2 cellular contexts compared by ENCODE assay signal in the genomic region with DNA sequence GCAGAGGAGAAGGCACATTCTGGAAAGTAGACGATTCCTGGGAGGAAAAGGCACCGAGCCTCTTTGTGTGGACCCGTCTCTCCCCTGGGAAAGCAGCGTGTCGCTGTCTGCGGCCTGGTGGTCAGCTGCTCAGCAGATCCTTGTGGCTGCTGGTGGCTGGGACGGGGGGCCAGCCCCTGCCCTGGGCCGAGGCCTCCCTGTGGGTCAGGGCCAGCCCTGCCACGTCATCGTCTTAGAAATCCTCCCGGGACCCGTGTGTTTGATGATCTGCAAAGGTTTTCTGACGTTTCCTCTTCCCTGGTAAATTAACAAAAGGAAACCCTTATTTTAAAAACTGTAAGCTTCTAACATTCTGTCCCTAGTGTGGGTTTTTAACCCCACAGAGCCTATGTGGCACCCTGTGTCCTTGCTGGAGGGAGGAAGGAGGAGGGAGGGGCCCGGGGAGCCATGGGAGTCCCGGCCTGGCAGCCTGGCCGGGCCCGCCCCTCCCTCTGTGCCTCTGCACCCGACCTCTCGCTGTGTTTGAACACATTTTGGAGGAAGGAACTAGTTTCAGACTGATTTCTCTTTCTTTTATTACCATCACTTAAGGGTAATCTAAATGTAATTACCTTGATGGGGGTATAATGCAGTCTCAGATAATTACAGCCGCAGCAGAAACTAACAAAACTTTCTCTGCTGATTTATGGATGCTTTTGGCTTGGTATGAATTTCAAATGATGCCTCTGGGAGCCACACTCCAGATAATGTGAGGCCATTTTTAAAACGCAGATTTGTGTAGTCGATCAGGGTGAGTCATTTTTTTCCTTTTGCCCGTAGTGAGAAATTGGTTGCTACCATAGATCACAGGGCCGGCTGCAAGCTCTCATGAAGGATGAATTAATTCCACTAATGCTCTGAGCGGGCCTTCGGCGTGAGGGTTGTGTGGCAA.
TF ChIP-seq lines count a peak whose summit lies in the region.

No MANE protein-coding gene starts in this region.

TF ChIP-seq in IMR-90, 13 proteins besides CTCF, POLR2A, EP300 and RAD21 (continued from another document):
- no peak for TF ChIP-seq RCOR1 (IDR thresholded peaks at IDR 0.05; ENCODE audit: insufficient replicate concordance, low read length)
- TF ChIP-seq BHLHE40 (IDR thresholded peaks at IDR 0.05; ENCODE audit: low read depth, low read length), result no peak
- no peak for TF ChIP-seq CHD1 (IDR thresholded peaks at IDR 0.05; ENCODE audit: low read depth, low read length)
- TF ChIP-seq FOS (IDR thresholded peaks at IDR 0.05; ENCODE audit: low read depth, low read length), result 0 out of 2 replicates have a peak, but pooled peaks have one; percentile 8
- TF ChIP-seq SMC3 (IDR thresholded peaks at IDR 0.05; ENCODE audit: low read depth, low read length), result no peak

TF ChIP-seq in SK-N-SH, 30 proteins besides CTCF, POLR2A, EP300 and RAD21 (continued from another document):
- TF ChIP-seq, protein P1, sequence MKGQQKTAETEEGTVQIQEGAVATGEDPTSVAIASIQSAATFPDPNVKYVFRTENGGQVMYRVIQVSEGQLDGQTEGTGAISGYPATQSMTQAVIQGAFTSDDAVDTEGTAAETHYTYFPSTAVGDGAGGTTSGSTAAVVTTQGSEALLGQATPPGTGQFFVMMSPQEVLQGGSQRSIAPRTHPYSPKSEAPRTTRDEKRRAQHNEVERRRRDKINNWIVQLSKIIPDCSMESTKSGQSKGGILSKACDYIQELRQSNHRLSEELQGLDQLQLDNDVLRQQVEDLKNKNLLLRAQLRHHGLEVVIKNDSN (IDR thresholded peaks at IDR 0.05; ENCODE audit: borderline replicate concordance, low read depth), result no peak
- TF ChIP-seq NRF1 (IDR thresholded peaks at IDR 0.05; ENCODE audit: low read depth, low read length), result no peak
- no peak for TF ChIP-seq RXRA (IDR thresholded peaks at IDR 0.05; ENCODE audit: borderline replicate concordance, low read depth)
- no peak for TF ChIP-seq RFX5 (IDR thresholded peaks at IDR 0.05; ENCODE audit: low read length)
- no peak for TF ChIP-seq CHD2 (IDR thresholded peaks at IDR 0.05; ENCODE audit: low read length, partially characterized antibody)
- no peak for TF ChIP-seq GABPA (IDR thresholded peaks at IDR 0.05; ENCODE audit: low read depth)
- no peak for TF ChIP-seq FOXJ3 (CRISPR knock-in tag; IDR thresholded peaks at IDR 0.05)
- TF ChIP-seq, protein P2, sequence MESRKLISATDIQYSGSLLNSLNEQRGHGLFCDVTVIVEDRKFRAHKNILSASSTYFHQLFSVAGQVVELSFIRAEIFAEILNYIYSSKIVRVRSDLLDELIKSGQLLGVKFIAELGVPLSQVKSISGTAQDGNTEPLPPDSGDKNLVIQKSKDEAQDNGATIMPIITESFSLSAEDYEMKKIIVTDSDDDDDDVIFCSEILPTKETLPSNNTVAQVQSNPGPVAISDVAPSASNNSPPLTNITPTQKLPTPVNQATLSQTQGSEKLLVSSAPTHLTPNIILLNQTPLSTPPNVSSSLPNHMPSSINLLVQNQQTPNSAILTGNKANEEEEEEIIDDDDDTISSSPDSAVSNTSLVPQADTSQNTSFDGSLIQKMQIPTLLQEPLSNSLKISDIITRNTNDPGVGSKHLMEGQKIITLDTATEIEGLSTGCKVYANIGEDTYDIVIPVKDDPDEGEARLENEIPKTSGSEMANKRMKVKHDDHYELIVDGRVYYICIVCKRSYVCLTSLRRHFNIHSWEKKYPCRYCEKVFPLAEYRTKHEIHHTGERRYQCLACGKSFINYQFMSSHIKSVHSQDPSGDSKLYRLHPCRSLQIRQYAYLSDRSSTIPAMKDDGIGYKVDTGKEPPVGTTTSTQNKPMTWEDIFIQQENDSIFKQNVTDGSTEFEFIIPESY (IDR thresholded peaks at IDR 0.05; ENCODE audit: borderline replicate concordance, low read depth), result no peak
- TF ChIP-seq FOSL2 (IDR thresholded peaks at IDR 0.05; ENCODE audit: borderline replicate concordance, low read depth), result no peak
- TF ChIP-seq, protein P3, sequence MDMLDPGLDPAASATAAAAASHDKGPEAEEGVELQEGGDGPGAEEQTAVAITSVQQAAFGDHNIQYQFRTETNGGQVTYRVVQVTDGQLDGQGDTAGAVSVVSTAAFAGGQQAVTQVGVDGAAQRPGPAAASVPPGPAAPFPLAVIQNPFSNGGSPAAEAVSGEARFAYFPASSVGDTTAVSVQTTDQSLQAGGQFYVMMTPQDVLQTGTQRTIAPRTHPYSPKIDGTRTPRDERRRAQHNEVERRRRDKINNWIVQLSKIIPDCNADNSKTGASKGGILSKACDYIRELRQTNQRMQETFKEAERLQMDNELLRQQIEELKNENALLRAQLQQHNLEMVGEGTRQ (IDR thresholded peaks at IDR 0.05; ENCODE audit: borderline replicate concordance, low read depth, low read length), result no peak
- TF ChIP-seq ELF1 (IDR thresholded peaks at IDR 0.05), result no peak
TF ChIP-seq in SK-N-SH: peak in this region for 0.
